In the genomic region with DNA sequence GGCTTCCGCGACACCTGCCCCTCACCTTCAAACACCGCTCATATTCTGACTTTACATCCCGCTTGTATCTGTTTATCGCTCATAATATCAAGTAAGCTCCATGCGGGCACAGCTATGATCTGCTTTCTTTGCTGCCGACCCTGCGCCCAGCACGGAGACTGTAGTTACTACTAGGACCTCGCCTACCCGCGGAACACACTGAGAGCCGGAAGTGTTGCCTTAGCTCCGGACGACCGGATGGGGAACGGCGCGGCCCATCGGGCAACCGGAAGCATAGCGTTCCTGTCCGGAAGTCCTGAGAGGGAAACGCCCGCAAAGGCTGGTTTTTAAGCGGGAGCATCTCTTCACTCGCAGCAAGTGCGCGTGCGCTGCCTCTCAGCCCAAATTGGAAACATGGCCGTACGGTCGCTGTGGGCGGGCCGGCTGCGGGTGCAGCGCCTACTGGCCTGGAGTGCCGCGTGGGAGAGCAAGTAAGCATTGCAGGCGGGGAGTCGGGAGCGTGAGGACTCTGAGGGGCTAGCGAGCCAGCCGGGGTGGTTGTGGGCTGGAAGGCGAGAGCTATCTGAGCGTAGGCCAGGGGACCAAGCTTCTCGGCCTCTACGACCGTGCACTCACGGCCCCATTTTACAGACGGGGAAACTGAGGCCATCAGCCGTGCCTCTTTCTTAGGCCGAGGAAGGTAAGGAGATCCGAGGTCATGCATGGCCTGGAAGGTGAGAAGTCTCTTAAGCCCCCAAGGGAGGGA, we compare ENCODE assay signal across 8 cellular contexts. TPM values are rescaled to one million over a fixed set of nuclear protein-coding genes. Genes with fewer than 3 reads are reported as not detected.
DNase-seq lines count a peak whose midpoint lies in the region; ATAC-seq and TF ChIP-seq lines count a peak whose summit lies in the region.

Gene GRPEL2, plus strand, starts transcription at position 353 of the 745 bp plus-strand sequence. Its CDS starts 41 bp downstream, at position 394.

- no peaks in the 10 kb centered on the region for H3K27me3 ChIP-seq in kidney epithelial cell (ENCODE audit: control insufficient read depth, insufficient read depth, low read length)

- H3K4me3 ChIP-seq in kidney epithelial cell (ENCODE audit: low read depth, low read length) = peak within 1 kb of the TSS; percentile 96

- no peaks in the 10 kb centered on the region for H3K36me3 ChIP-seq in kidney epithelial cell (ENCODE audit: control insufficient read depth, insufficient read depth, low read length)

- DNase-seq in AG09319 (ENCODE audit: extremely low read depth, low read depth) (peak; percentile 94), NCI-H460 (ENCODE audit: extremely low read depth, low read depth) (peak; percentile 98), cerebellum (ENCODE audit: low spot score) (peak; percentile 96), kidney epithelial cell (ENCODE audit: low read depth) (peak; percentile 92)
- peak; percentile 88 for DNase-seq in activated CD4-positive, CD25-positive, alpha-beta regulatory T cell treated with anti-CD3 and anti-CD28 coated beads, Interleukin-2, amount 50 U/mL, for 72 hours
- peak; percentile 93 to 94 for DNase-seq in stimulated activated CD4-positive, alpha-beta T cell treated with anti-CD3 and anti-CD28 coated beads, Interleukin-15, amount 100 ng/mL, for 48 hours (ENCODE audit: low read depth in 2 of 2)

- no peak for TF ChIP-seq CTCF in AG09319 (IDR thresholded peaks at IDR 0.05; ENCODE audit: low read depth, low read length)
- no peak for TF ChIP-seq CTCF in kidney epithelial cell (IDR thresholded peaks at IDR 0.05; ENCODE audit: insufficient read depth, low read length, poor library complexity, severe bottlenecking)

- peak; percentile 94 for ATAC-seq in GM19025 (IDR thresholded peaks at IDR 0.05; ENCODE audit: low read depth, unreplicated experiment)
- ATAC-seq in HG03342 (IDR thresholded peaks at IDR 0.05; ENCODE audit: unreplicated experiment) = peak; percentile 97

RNA-seq across cellular contexts. Expression of gene GRPEL2, which starts in this region (rescaled TPM):
- 75.5 and 92.3 TPM in 2 replicates for total RNA-seq in NCI-H460 (2014; rRNA removed; shearing (Covaris generic))
- polyA plus RNA-seq in NCI-H460 (2014; cell fraction: nucleus; rRNA removed) = 41.3 and 51.8 TPM in 2 replicates
- total RNA-seq in cerebellum (29.2 TPM), kidney epithelial cell (30.3 and 30.7 TPM in 2 replicates)

Comparison
In these comparisons a context has a peak if more than half of its experiments do, and no peak if none do; other contexts are left out.
1. Peak in every context shown above with its lines: DNase-seq, ATAC-seq and H3K4me3 ChIP-seq.